Comparison of ENCODE assay signal across 14 cellular contexts in the genomic region with DNA sequence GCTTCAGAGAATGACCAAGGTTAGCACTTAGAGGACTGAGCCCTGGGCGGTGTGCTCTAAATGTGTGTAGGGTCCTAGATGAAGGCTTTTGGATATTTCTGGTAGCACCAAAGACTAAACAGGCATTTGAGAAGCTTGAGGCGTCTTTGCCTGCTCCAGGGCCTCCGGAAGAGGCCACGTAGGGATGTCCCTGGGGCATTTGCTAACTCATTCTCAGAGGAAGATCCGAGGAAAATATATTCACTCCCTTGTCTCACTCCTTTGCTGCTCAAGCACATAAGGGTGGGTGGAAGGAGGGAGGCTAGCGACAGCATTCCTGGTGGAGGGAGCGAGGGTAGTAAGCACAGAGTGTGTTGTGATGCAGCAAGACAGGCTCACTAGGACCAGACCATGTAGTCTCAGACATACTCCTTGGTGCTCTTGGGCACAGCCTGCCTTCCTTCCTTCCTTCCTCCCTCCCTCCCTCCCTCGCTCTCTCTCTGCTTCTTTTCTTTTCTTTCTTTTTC. TPM values are rescaled to one million over a fixed set of nuclear protein-coding genes. Genes with fewer than 3 reads are reported as not detected.
DNase-seq lines count a peak whose midpoint lies in the region; ATAC-seq and TF ChIP-seq lines count a peak whose summit lies in the region.
"Had no signal": no experiment of that assay in that cellular context is flagged by ENCODE, and none has a peak within 500 bp of the region (broad histone marks: within the 10 kb centered on the region; RNA-seq: fewer than 3 reads in every experiment).

No MANE protein-coding gene starts in this region.

- H3K4me2 ChIP-seq in DND-41 (ENCODE audit: insufficient read depth, low read length): peak overlapping the region; percentile 18

- peaks cover 22 to 50% of the 10 kb centered on the region in 2 donors for H3K4me1 Mint-ChIP-seq in stimulated activated naive B cell treated with anti-CD40 and anti-IgM and Interleukin-4, amounts not matched to agents 10 μg/mL and 1 μg/mL and 100 μg/mL, for 72 hours

- H3K27ac ChIP-seq in DND-41 (ENCODE audit: low read length): peak overlapping the region; percentile 66
- peak overlapping the region; percentile 70 for H3K27ac ChIP-seq in right cardiac atrium (ENCODE audit: low read length)
- H3K27ac ChIP-seq: epithelial cell of prostate had no signal

- TF ChIP-seq CTCF in DND-41 (IDR thresholded peaks at IDR 0.05; ENCODE audit: borderline replicate concordance, extremely low read depth, low read length, poor library complexity, severe bottlenecking): no peak

- peaks cover 66% of the 10 kb centered on the region for H3K4me1 ChIP-seq in DND-41 (ENCODE audit: insufficient read depth, low read length)
- peaks cover 8% of the 10 kb centered on the region for H3K4me1 ChIP-seq in right cardiac atrium (ENCODE audit: control insufficient read depth, insufficient read depth, low read length)

- H4K20me1 ChIP-seq in DND-41 (ENCODE audit: insufficient read depth, low read length): no peaks in the 10 kb centered on the region

- ATAC-seq in DND-41 (ENCODE audit: insufficient read depth, low read depth) (no peak), right cardiac atrium (peak in 1 of 2 donors; percentile 4)
- ATAC-seq in stimulated activated naive B cell treated with anti-CD40 and anti-IgM and Interleukin-4, amounts not matched to agents 10 μg/mL and 1 μg/mL and 100 μg/mL, for 72 hours (replicated peaks): no peak

- no peaks in the 10 kb centered on the region for H3K9me3 Mint-ChIP-seq in stimulated activated naive B cell treated with anti-CD40 and anti-IgM and Interleukin-4, amounts not matched to agents 10 μg/mL and 1 μg/mL and 100 μg/mL, for 72 hours

- H2AFZ ChIP-seq in DND-41 (ENCODE audit: low read depth, low read length): no peak overlapping the region

- 61% methylated on average over 8 of the region's 8 CpGs for WGBS in right cardiac atrium

- H3K4me3 ChIP-seq in DND-41 (ENCODE audit: low read depth in 1 of 2, low read length in 2 of 2): no peak overlapping the region
- H3K4me3 ChIP-seq in right cardiac atrium (ENCODE audit: low read length): no peak overlapping the region
- H3K4me3 ChIP-seq: lung had no signal

- no peaks in the 10 kb centered on the region for H3K36me3 ChIP-seq in DND-41 (ENCODE audit: insufficient read depth, low read length)

- H3K4me3 Mint-ChIP-seq in stimulated activated naive B cell treated with anti-CD40 and anti-IgM and Interleukin-4, amounts not matched to agents 10 μg/mL and 1 μg/mL and 100 μg/mL, for 72 hours: no peak overlapping the region

- intact Hi-C loops in right cardiac atrium (cut with DNase I): no loop called here

- no peaks in the 10 kb centered on the region for H3K27me3 ChIP-seq in DND-41 (ENCODE audit: insufficient read depth, low read length, poor library complexity)
- H3K27me3 ChIP-seq in right cardiac atrium (ENCODE audit: control insufficient read depth, insufficient read depth): no peaks in the 10 kb centered on the region

- DNase-seq in NCI-H2171 (lab: John Stamatoyannopoulos, UW): peak; percentile 11
- DNase-seq in NCI-H2171 treated with DMSO at 0.1 percent for 48 hours (lab: John Stamatoyannopoulos, UW): no peak
- no peak for DNase-seq in DND-41
- DNase-seq in T1000 (lab: John Stamatoyannopoulos, UW): peak; percentile 12
- no peak for DNase-seq in right cardiac atrium
- no peak for DNase-seq in RKO (ENCODE audit: low spot score)
- DNase-seq in cerebellar nuclear complex (lab: John Stamatoyannopoulos, UW): no peak
- DNase-seq in stimulated activated naive B cell treated with anti-CD40 and anti-IgM and Interleukin-4, amounts not matched to agents 10 μg/mL and 1 μg/mL and 100 μg/mL, for 72 hours: no peak
- DNase-seq: amygdala, NCI-H748 treated with DMSO at 0.1 percent for 48 hours had no signal

- peak overlapping the region; percentile 9; the same call in 1 of the 2 replicates for H3K9ac ChIP-seq in DND-41 (ENCODE audit: low read depth, low read length)

- peaks cover 7 to 12% of the 10 kb centered on the region in 2 donors for H3K27me3 Mint-ChIP-seq in stimulated activated naive B cell treated with anti-CD40 and anti-IgM and Interleukin-4, amounts not matched to agents 10 μg/mL and 1 μg/mL and 100 μg/mL, for 72 hours

- no peaks in the 10 kb centered on the region for H3K9me3 ChIP-seq in DND-41 (ENCODE audit: insufficient read depth, low read length, severe bottlenecking)
- no peaks in the 10 kb centered on the region for H3K9me3 ChIP-seq in right cardiac atrium (ENCODE audit: control insufficient read depth, low read length)

- no peaks in the 10 kb centered on the region for H3K79me2 ChIP-seq in DND-41 (ENCODE audit: insufficient read depth, low read length)

- H3K27ac Mint-ChIP-seq in stimulated activated naive B cell treated with anti-CD40 and anti-IgM and Interleukin-4, amounts not matched to agents 10 μg/mL and 1 μg/mL and 100 μg/mL, for 72 hours: no peak overlapping the region

- no peaks in the 10 kb centered on the region for H3K36me3 Mint-ChIP-seq in stimulated activated naive B cell treated with anti-CD40 and anti-IgM and Interleukin-4, amounts not matched to agents 10 μg/mL and 1 μg/mL and 100 μg/mL, for 72 hours

RNA-seq across cellular contexts. Expression of a gene that starts 38.5 kb away (rescaled TPM):
- under 1 TPM in 1 of 4 donors, not detected in 3; 0.06 TPM for total RNA-seq in right cardiac atrium
- polyA plus RNA-seq in right cardiac atrium: not detected
- total RNA-seq: A172; T-helper 2 cell treated with Interferon-gamma antibody and Interleukin-4, amounts not matched to agents 100 ng/mL and 5 ng/mL, for 36 hours had no signal

Comparison
In these comparisons a context has a peak if more than half of its experiments do, and no peak if none do; other contexts are left out.
1. DNase-seq: peak in NCI-H2171 (single experiment) and T1000 (single experiment); none in NCI-H2171 treated with DMSO at 0.1 percent for 48 hours (single experiment), DND-41 (single experiment), right cardiac atrium (0 of 3), RKO (single experiment), cerebellar nuclear complex (0 of 2) and stimulated activated naive B cell treated with anti-CD40 and anti-IgM and Interleukin-4, amounts not matched to agents 10 μg/mL and 1 μg/mL and 100 μg/mL, for 72 hours (single experiment).